In genomic region chr3:171162986-171163723, GRCh38 we compare ENCODE assay signal across 9 cellular contexts.
DNase-seq lines count a peak whose midpoint lies in the region; ATAC-seq, FAIRE-seq and TF ChIP-seq lines count a peak whose summit lies in the region.
"Had no signal": no experiment of that assay in that cellular context is flagged by ENCODE, and none has a peak within 500 bp of the region (broad histone marks: within the 10 kb centered on the region; RNA-seq: fewer than 3 reads in every experiment).

No MANE protein-coding gene starts in this region.

- H3K27me3 ChIP-seq in DOHH2 (ENCODE audit: control insufficient read depth, low read length) (no peaks in the 10 kb centered on the region), astrocyte (ENCODE audit: insufficient read depth, low read length) (no peaks in the 10 kb centered on the region)

- no peaks in the 10 kb centered on the region for H3K36me3 ChIP-seq in DOHH2 (ENCODE audit: control insufficient read depth, low read length)
- H3K36me3 ChIP-seq in astrocyte (ENCODE audit: insufficient read depth, low read length) = peaks cover 4% of the 10 kb centered on the region
- no peaks in the 10 kb centered on the region for H3K36me3 ChIP-seq in mucosa of descending colon (ENCODE audit: low read depth)

- FAIRE-seq in astrocyte (lab: Jason Lieb, UNC) = no peak

- H3K4me1 Mint-ChIP-seq in astrocyte (ENCODE audit: low read depth, unreplicated experiment) = peaks cover 10% of the 10 kb centered on the region

- H3K27ac Mint-ChIP-seq in astrocyte (ENCODE audit: unreplicated experiment) = no peak overlapping the region

- TF ChIP-seq CTCF in DOHH2 (IDR thresholded peaks at IDR 0.05; ENCODE audit: low read depth, low read length, poor library complexity, severe bottlenecking) (peak; percentile 77), astrocyte (IDR thresholded peaks at IDR 0.05; ENCODE audit: insufficient read depth, low read depth, low read length) (peak; percentile 46), mucosa of descending colon (IDR thresholded peaks at IDR 0.05) (peak; percentile 26)

- H3K4me3 Mint-ChIP-seq in astrocyte (ENCODE audit: unreplicated experiment) = no peak overlapping the region

- no peaks in the 10 kb centered on the region for H3K27me3 Mint-ChIP-seq in astrocyte (ENCODE audit: low read depth, unreplicated experiment)

- H3K9me3 ChIP-seq in DOHH2 (ENCODE audit: control insufficient read depth, insufficient read depth, low read length) (peaks cover 6% of the 10 kb centered on the region), astrocyte (ENCODE audit: insufficient read depth, low read depth, low read length) (peaks cover 7% of the 10 kb centered on the region), mucosa of descending colon (peaks cover 8% of the 10 kb centered on the region)

- DNase-seq in HT-29 (ENCODE audit: low spot score) (peak; percentile 64), astrocyte (ENCODE audit: low read depth) (no peak), mucosa of descending colon (no peak), dedifferentiated amniotic fluid mesenchymal stem cell (ENCODE audit: extremely low spot score) (no peak)
- DNase-seq in activated effector memory CD4-positive, alpha-beta T cell treated with anti-CD3 and anti-CD28 coated beads, Interleukin-2, amount 50 U/mL, for 16 hours = no peak

- no peak overlapping the region for H3K9ac ChIP-seq in astrocyte (ENCODE audit: low read length)

- no peak overlapping the region for H3K4me2 ChIP-seq in DOHH2 (ENCODE audit: low read length)
- no peak overlapping the region for H3K4me2 ChIP-seq in astrocyte (ENCODE audit: low read length)

- no peaks in the 10 kb centered on the region for H3K4me1 ChIP-seq in DOHH2 (ENCODE audit: control insufficient read depth, low read length)
- no peaks in the 10 kb centered on the region for H3K4me1 ChIP-seq in astrocyte (ENCODE audit: insufficient read depth, low read length)
- H3K4me1 ChIP-seq in mucosa of descending colon (ENCODE audit: low read depth) = no peaks in the 10 kb centered on the region

- H2AFZ ChIP-seq in astrocyte (ENCODE audit: low read depth, low read length) = no peak overlapping the region

- peaks cover 52% of the 10 kb centered on the region for H3K36me3 Mint-ChIP-seq in astrocyte (ENCODE audit: low read depth, unreplicated experiment)

- ATAC-seq in mucosa of descending colon (peak; percentile 45), HG03432 (IDR thresholded peaks at IDR 0.05; ENCODE audit: unreplicated experiment) (no peak), HG03439 (IDR thresholded peaks at IDR 0.05; ENCODE audit: unreplicated experiment) (no peak)

- H3K27ac ChIP-seq in DOHH2 (ENCODE audit: low read depth, low read length) = no peak overlapping the region
- no peak overlapping the region for H3K27ac ChIP-seq in astrocyte (ENCODE audit: low read depth, low read length)
- H3K27ac ChIP-seq: skin epidermis had no signal

- H3K9me2 ChIP-seq in DOHH2 (replicated peaks; ENCODE audit: control insufficient read depth, low read length) = no peaks in the 10 kb centered on the region

- H3K4me3 ChIP-seq in DOHH2 (ENCODE audit: low read length) (no peak overlapping the region), astrocyte (ENCODE audit: insufficient read depth, low read depth, low read length) (no peak overlapping the region), mucosa of descending colon (no peak overlapping the region)
- H3K4me3 ChIP-seq: skin epidermis had no signal

- H4K20me1 ChIP-seq in DOHH2 (ENCODE audit: control insufficient read depth, insufficient read depth, low read depth, low read length) = no peaks in the 10 kb centered on the region
- no peaks in the 10 kb centered on the region for H4K20me1 ChIP-seq in astrocyte (ENCODE audit: insufficient read depth, low read length)

- peaks cover 5% of the 10 kb centered on the region for H3K9me3 Mint-ChIP-seq in astrocyte (ENCODE audit: unreplicated experiment)

- H3F3A ChIP-seq in DOHH2 (ENCODE audit: control insufficient read depth, insufficient read depth) = no peaks in the 10 kb centered on the region

- H3K79me2 ChIP-seq in DOHH2 (ENCODE audit: control insufficient read depth, low read length) (no peaks in the 10 kb centered on the region), astrocyte (ENCODE audit: insufficient read depth, low read length) (no peaks in the 10 kb centered on the region)

- intact Hi-C loops in mucosa of descending colon (cut with DNase I, micrococcal nuclease) = no loop called here

Comparison
In these comparisons a context has a peak if more than half of its experiments do, and no peak if none do; other contexts are left out.
1. CTCF ChIP-seq: peak in every context shown above with its lines; median percentile 77 in DOHH2; 46 in astrocyte; 26 in mucosa of descending colon.